In the genomic region with DNA sequence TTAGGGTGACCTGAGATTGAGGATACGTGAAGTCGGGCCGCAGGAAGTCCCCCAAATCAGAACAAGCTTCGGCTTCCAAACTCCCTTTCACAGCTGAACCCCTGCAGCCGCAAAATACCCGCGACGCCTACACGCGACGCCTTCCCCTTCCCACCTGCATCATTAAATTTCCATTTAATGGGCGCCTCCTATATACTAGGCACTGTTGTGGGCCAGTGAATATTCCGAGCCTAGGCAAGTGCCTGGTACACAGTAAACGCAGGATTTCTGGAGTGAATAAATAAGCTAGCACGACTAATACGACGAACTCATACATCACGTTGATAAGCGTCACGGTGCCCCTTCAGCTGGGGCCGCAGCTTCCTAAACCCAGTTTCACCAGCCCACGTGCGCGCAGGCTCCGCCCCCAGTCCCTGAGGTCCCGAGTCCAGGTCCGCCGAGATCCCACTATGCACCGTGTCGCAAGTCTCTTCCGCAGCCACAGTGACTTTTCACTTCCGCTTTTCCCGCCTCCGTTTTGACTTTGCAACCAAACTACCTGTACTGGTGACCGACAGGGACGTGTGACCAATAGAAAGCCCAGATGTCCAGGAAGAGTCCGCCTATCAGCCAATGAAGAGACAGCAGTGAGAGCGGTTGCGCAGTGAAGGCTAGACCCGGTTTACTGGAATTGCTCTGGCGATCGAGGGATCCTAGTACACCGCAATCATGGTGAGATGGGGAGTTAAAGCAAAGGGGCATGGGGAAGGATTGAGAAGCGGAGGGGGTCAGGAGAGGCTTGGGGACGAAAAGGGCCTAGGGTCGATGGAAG, we compare ENCODE assay signal across 9 cellular contexts. TPM values are rescaled to one million over a fixed set of nuclear protein-coding genes. Genes with fewer than 3 reads are reported as not detected.
A peak's percentile ranks its signal among the peaks of the same experiment; 100 is the strongest.
DNase-seq lines count a peak whose midpoint lies in the region; ATAC-seq, FAIRE-seq and TF ChIP-seq lines count a peak whose summit lies in the region.
"Had no signal": no experiment of that assay in that cellular context is flagged by ENCODE, and none has a peak within 500 bp of the region (broad histone marks: within the 10 kb centered on the region; RNA-seq: fewer than 3 reads in every experiment).

A gene (plus strand): TSS at position 623 of the 811 bp plus-strand sequence. CDS start 86 bp downstream, at position 709.

- peak; percentile 75 for TF ChIP-seq POLR2A in GM19193 (IDR thresholded peaks at IDR 0.05; ENCODE audit: extremely low read depth, insufficient read depth, insufficient read length)

- no peaks in the 10 kb centered on the region for H3K9me1 ChIP-seq in keratinocyte (ENCODE audit: control insufficient read depth, extremely low read depth, insufficient read depth, low read length)

- peaks cover 2 to 20% of the 10 kb centered on the region in 2 experiments for H3K36me3 ChIP-seq in keratinocyte (ENCODE audit: control insufficient read depth in 2 of 2, extremely low read depth in 1 of 2, insufficient read depth in 2 of 2, low read length in 2 of 2)

- DNase-seq in AML-193 (lab: John Stamatoyannopoulos, UW) (peak; percentile 100), NCI-H460 (ENCODE audit: extremely low read depth, low read depth) (peak; percentile 100), cerebellar cortex (ENCODE audit: low spot score) (peak; percentile 100), keratinocyte (ENCODE audit: low read depth, low spot score) (peak; percentile 99)
- DNase-seq in activated CD4-positive, CD25-positive, alpha-beta regulatory T cell treated with anti-CD3 and anti-CD28 coated beads, Interleukin-2, amount 50 U/mL, for 72 hours, result peak; percentile 88
- DNase-seq in stimulated activated CD4-positive, alpha-beta T cell treated with anti-CD3 and anti-CD28 coated beads, Interleukin-12 subunit alpha, Interleukin-12 subunit beta, amount 100 ng/mL, for 48 hours (ENCODE audit: low read depth in 2 of 3, low spot score in 1 of 3), result peak; percentile 95 to 97 (median 97)

- dilution Hi-C loops in keratinocyte (cut with MboI; ENCODE audit: extremely low pct_ligation_motif_present, low sequenced_read_pairs), result no loop called here

- H3K9me3 ChIP-seq in keratinocyte (ENCODE audit: control insufficient read depth, low read depth, low read length), result no peaks in the 10 kb centered on the region

- no peaks in the 10 kb centered on the region for H4K20me1 ChIP-seq in keratinocyte (ENCODE audit: control insufficient read depth, extremely low read depth, insufficient read depth, low read length)

- TF ChIP-seq CTCF in keratinocyte (optimal IDR thresholded peaks at IDR 0.05 in 1 of 3, IDR thresholded peaks at IDR 0.05 in 1 of 3, conservative IDR thresholded peaks at IDR 0.05 in 1 of 3; ENCODE audit: extremely low read depth in 1 of 3, insufficient read depth in 2 of 3, low read length in 3 of 3), result no peak

- ATAC-seq in HG03432 (IDR thresholded peaks at IDR 0.05; ENCODE audit: unreplicated experiment), result peak; percentile 78

- peaks cover 34% of the 10 kb centered on the region for H3K79me2 ChIP-seq in keratinocyte (ENCODE audit: control insufficient read depth, insufficient read depth, low read length)

- H3K4me1 ChIP-seq in keratinocyte (ENCODE audit: control insufficient read depth, extremely low read depth, insufficient read depth, low read length), result peaks cover 19% of the 10 kb centered on the region

- H3K27ac ChIP-seq in keratinocyte (ENCODE audit: control insufficient read depth, insufficient read depth, low read length), result peak within 1 kb of the TSS; percentile 92

- H3K9ac ChIP-seq in keratinocyte (ENCODE audit: control insufficient read depth, extremely low read depth, insufficient read depth, low read length), result peak within 1 kb of the TSS; percentile 94

- H3K4me2 ChIP-seq in keratinocyte (ENCODE audit: control insufficient read depth, extremely low read depth, insufficient read depth, low read depth, low read length), result peak within 1 kb of the TSS; percentile 94

- peak within 1 kb of the TSS; percentile 96 for H2AFZ ChIP-seq in keratinocyte (ENCODE audit: control insufficient read depth, low read length)

- H3K4me3 ChIP-seq in keratinocyte (ENCODE audit: control insufficient read depth in 2 of 3, extremely low read depth in 1 of 3, insufficient read depth in 2 of 3, low read depth in 1 of 3, low read length in 3 of 3), result peak within 1 kb of the TSS; percentile 78 to 100 (median 97)

- no peaks in the 10 kb centered on the region for H3K27me3 ChIP-seq in keratinocyte (ENCODE audit: control insufficient read depth, extremely low read depth, insufficient read depth, low read length)

- FAIRE-seq in keratinocyte (lab: Jason Lieb, UNC), result no peak
- FAIRE-seq: colon had no signal

RNA-seq across cellular contexts. Expression of the gene that starts here (rescaled TPM):
- total RNA-seq in NCI-H460 (2014; rRNA removed; shearing (Covaris generic)), result 232 and 247 TPM in 2 replicates
- 261 and 392 TPM in 2 replicates for polyA plus RNA-seq in NCI-H460 (2014; cell fraction: nucleus; rRNA removed)
- polyA plus RNA-seq in keratinocyte, result 294 to 346 TPM (median 316 TPM) in 3 replicates
- 56.5 TPM for polyA plus RNA-seq in keratinocyte (2011; ENCODE audit: low read depth)
- polyA plus RNA-seq in keratinocyte (2011; cell fraction: cytosol; rRNA removed), result 303 and 332 TPM in 2 replicates
- polyA plus RNA-seq in keratinocyte (2011; cell fraction: nucleus; rRNA removed), result 227 and 268 TPM in 2 replicates
- polyA plus RNA-seq in keratinocyte (2012; ENCODE audit: low replicate concordance), result 178 and 256 TPM in 2 replicates
- polyA minus RNA-seq in keratinocyte, result 224 to 376 TPM (median 273 TPM) in 3 replicates
- 175 TPM for polyA minus RNA-seq in keratinocyte (2011; cell fraction: cytosol; rRNA and poly(A)+ RNA removed)
- 65.1 and 65.2 TPM in 2 replicates for polyA minus RNA-seq in keratinocyte (2011; cell fraction: nucleus; rRNA and poly(A)+ RNA removed)

Comparison
In these comparisons a context has a peak if more than half of its experiments do, and no peak if none do; other contexts are left out.
1. Peak in every context shown above with its lines: DNase-seq, ATAC-seq, H3K4me3 ChIP-seq and H3K27ac ChIP-seq.